25 cellular contexts compared by ENCODE assay signal in genomic region chr22:49240472-49240871, GRCh38.
DNase-seq lines count a peak whose midpoint lies in the region; TF ChIP-seq lines count a peak whose summit lies in the region.
"Had no signal": no experiment of that assay in that cellular context is flagged by ENCODE, and none has a peak within 500 bp of the region (broad histone marks: within the 10 kb centered on the region; RNA-seq: fewer than 3 reads in every experiment).

No MANE protein-coding gene starts in this region.

- no peak overlapping the region for H2AK5ac ChIP-seq in H9 (ENCODE audit: insufficient read length, low read length)

- no peak overlapping the region for H2BK15ac ChIP-seq in H9 (ENCODE audit: low read depth, low read length)

- H3K36me3 Mint-ChIP-seq in H9 (ENCODE audit: insufficient read depth in 1 of 3, low read depth in 3 of 3) (no peaks in the 10 kb centered on the region), osteocyte (ENCODE audit: unreplicated experiment) (no peaks in the 10 kb centered on the region)

- no peak overlapping the region for H3K56ac ChIP-seq in H9 (ENCODE audit: insufficient read length, low read depth, low read length)

- H4K20me1 ChIP-seq in H9 (ENCODE audit: control insufficient read depth, insufficient read depth, insufficient read length) = no peaks in the 10 kb centered on the region

- H3K9me3 Mint-ChIP-seq in H9 (peaks cover 0 to 7% of the 10 kb centered on the region in 2 experiments; a peak in 2 of 5 replicates), osteocyte (ENCODE audit: unreplicated experiment) (peaks cover 3% of the 10 kb centered on the region)
- H3K9me3 Mint-ChIP-seq: CD4-positive, alpha-beta T cell had no signal

- H3K23ac ChIP-seq in H9 (ENCODE audit: insufficient read length, low read depth, low read length) = no peak overlapping the region

- H3K27ac Mint-ChIP-seq in H9 (no peak overlapping the region), osteocyte (ENCODE audit: unreplicated experiment) (no peak overlapping the region)
- H3K27ac Mint-ChIP-seq: CD4-positive, alpha-beta T cell had no signal

- no peaks in the 10 kb centered on the region for H3K79me1 ChIP-seq in H9 (ENCODE audit: insufficient read depth, low read depth, low read length, poor library complexity, severe bottlenecking)

- H3K23me2 ChIP-seq in H9 (ENCODE audit: insufficient read length, low read depth, low read length, poor library complexity, severe bottlenecking) = no peaks in the 10 kb centered on the region

- H3K27me3 Mint-ChIP-seq in H9 (ENCODE audit: low read depth) (peaks cover 11% of the 10 kb centered on the region), osteocyte (ENCODE audit: unreplicated experiment) (no peaks in the 10 kb centered on the region)

- no peak overlapping the region for H2AFZ ChIP-seq in H9 (ENCODE audit: low read length)

- WGBS in H9 (ENCODE audit: extremely low coverage, insufficient read length, low lambda C conversion rate) = no CpG with 5 or more reads among the region's 12 CpGs

- H3K4ac ChIP-seq in H9 (ENCODE audit: low read depth, low read length) = no peak overlapping the region

- no peaks in the 10 kb centered on the region; the same call in 1 of the 2 replicates for H3K27me3 ChIP-seq in H9 (ENCODE audit: insufficient read depth, low read length)
- H3K27me3 ChIP-seq: MG63 had no signal

- H3K4me1 ChIP-seq in H9 (ENCODE audit: insufficient read depth, low read length) = no peaks in the 10 kb centered on the region
- H3K4me1 ChIP-seq: A549 had no signal

- no peak overlapping the region for H2BK12ac ChIP-seq in H9 (ENCODE audit: insufficient read length, low read depth, low read length)

- no peaks in the 10 kb centered on the region for H3K79me2 ChIP-seq in H9 (ENCODE audit: insufficient read depth, low read length)

- H2BK20ac ChIP-seq in H9 (ENCODE audit: low read depth, low read length, poor library complexity, severe bottlenecking) = no peak overlapping the region

- H4K8ac ChIP-seq in H9 (replicated peaks; ENCODE audit: insufficient read length, low read depth, low read length) = no peak overlapping the region

- no peak overlapping the region for H3K27ac ChIP-seq in H9 (ENCODE audit: insufficient read length, low read depth, low read length)
- H3K27ac ChIP-seq: A549; BLaER1 treated with 17β-estradiol and CSF1 and Interleukin-3, amounts not matched to agents 10 nM and 100 nM; SK-N-MC had no signal

- no peak overlapping the region for H3K18ac ChIP-seq in H9 (ENCODE audit: insufficient read length, low read depth, low read length)

- no peak overlapping the region for H2BK120ac ChIP-seq in H9 (ENCODE audit: low read depth, low read length, poor library complexity, severe bottlenecking)

- DNase-seq in D341Med (ENCODE audit: low spot score) (peak; percentile 5), H9 (peak; percentile 10), islet precursor cell (peak; percentile 43), osteocyte (ENCODE audit: extremely low spot score, unreplicated experiment) (peak; percentile 83), DMS 273 treated with DMSO at 0.1 percent for 48 hours (lab: John Stamatoyannopoulos, UW) (no peak), dermis blood vessel endothelial cell (no peak), superior temporal gyrus (ENCODE audit: extremely low spot score) (no peak), DMS79 (lab: John Stamatoyannopoulos, UW) (no peak)
- DNase-seq: AML-193; CD4-positive, alpha-beta T cell; EL; GDM1; KBM-7; MG63; NCI-H1105 treated with DMSO at 0.1 percent for 48 hours; NCI-H146; NCI-H1930; NCI-H2107; NCI-H446; NCI-H524 treated with DMSO at 0.1 percent for 48 hours; NCI-H774; SIG-M5 had no signal

- H3K14ac ChIP-seq in H9 (ENCODE audit: insufficient read depth, low read length) = no peak overlapping the region

- no peak overlapping the region for H4K5ac ChIP-seq in H9 (ENCODE audit: insufficient read length, low read depth, low read length)

- no peak overlapping the region for H4K91ac ChIP-seq in H9 (ENCODE audit: insufficient read length, low read depth, low read length)

- peaks cover 8 to 9% of the 10 kb centered on the region in 2 experiments for H3K4me1 Mint-ChIP-seq in H9
- no peaks in the 10 kb centered on the region for H3K4me1 Mint-ChIP-seq in osteocyte (ENCODE audit: unreplicated experiment)

- H3K4me3 Mint-ChIP-seq in H9 (no peak overlapping the region), osteocyte (ENCODE audit: unreplicated experiment) (no peak overlapping the region)
- H3K4me3 Mint-ChIP-seq: CD4-positive, alpha-beta T cell had no signal

- H3T11ph ChIP-seq in H9 (ENCODE audit: low read length) = no peak overlapping the region

- no peaks in the 10 kb centered on the region for H3K9me3 ChIP-seq in H9 (ENCODE audit: control insufficient read depth, low read depth, low read length)
- H3K9me3 ChIP-seq: A549; BLaER1 treated with 17β-estradiol and CSF1 and Interleukin-3, amounts not matched to agents 10 nM and 100 nM; MG63 had no signal

- no peak overlapping the region for H3K9ac ChIP-seq in H9 (ENCODE audit: extremely low read depth, insufficient read length, low read length)
- H3K9ac ChIP-seq: BLaER1 treated with 17β-estradiol and CSF1 and Interleukin-3, amounts not matched to agents 10 nM and 100 nM had no signal

- H2BK5ac ChIP-seq in H9 (ENCODE audit: insufficient read length, low read length) = no peak overlapping the region

- no peak for TF ChIP-seq CTCF in H9 (conservative IDR thresholded peaks at IDR 0.05)
- no peak for TF ChIP-seq CTCF in osteocyte (IDR thresholded peaks at IDR 0.05)

- H3K4me2 ChIP-seq in H9 (ENCODE audit: insufficient read depth, insufficient read length, low read length) = no peak overlapping the region
- H3K4me2 ChIP-seq: A549; BLaER1 treated with 17β-estradiol and CSF1 and Interleukin-3, amounts not matched to agents 10 nM and 100 nM had no signal

Comparison
In these comparisons a context has a peak if more than half of its experiments do, and no peak if none do; other contexts are left out.
1. DNase-seq: peak in D341Med (single experiment), H9 (single experiment), islet precursor cell (single experiment) and osteocyte (single experiment); none in DMS 273 treated with DMSO at 0.1 percent for 48 hours (single experiment), dermis blood vessel endothelial cell (single experiment), superior temporal gyrus (single experiment) and DMS79 (single experiment).